In genomic region chr3:194572131-194572789, GRCh38 we compare ENCODE assay signal across 9 cellular contexts.
DNase-seq lines count a peak whose midpoint lies in the region; ATAC-seq and TF ChIP-seq lines count a peak whose summit lies in the region.
"Had no signal": no experiment of that assay in that cellular context is flagged by ENCODE, and none has a peak within 500 bp of the region (broad histone marks: within the 10 kb centered on the region; RNA-seq: fewer than 3 reads in every experiment).

No MANE protein-coding gene starts in this region.

- H3K36me3 Mint-ChIP-seq in GM23338 (ENCODE audit: low read depth), result no peaks in the 10 kb centered on the region
- no peaks in the 10 kb centered on the region for H3K36me3 Mint-ChIP-seq in effector memory CD8-positive, alpha-beta T cell (ENCODE audit: insufficient read depth)
- H3K36me3 Mint-ChIP-seq in activated naive CD4-positive, alpha-beta T cell treated with anti-CD3 and anti-CD28 coated beads, Interleukin-2, amount 50 U/mL, for 72 hours, result no peaks in the 10 kb centered on the region
- H3K36me3 Mint-ChIP-seq: activated naive CD8-positive, alpha-beta T cell had no signal

- H3K4me1 ChIP-seq in GM23338 (ENCODE audit: insufficient read depth) (no peaks in the 10 kb centered on the region), heart right ventricle (peaks cover 20 to 58% (median 39%) of the 10 kb centered on the region in 9 donors), sigmoid colon (no peaks in the 10 kb centered on the region)

- no peaks in the 10 kb centered on the region for H3K9me2 ChIP-seq in GM23338 (ENCODE audit: insufficient read depth)

- H3K36me3 ChIP-seq in GM23338 (ENCODE audit: insufficient read depth) (no peaks in the 10 kb centered on the region), heart right ventricle (no peaks in the 10 kb centered on the region), sigmoid colon (no peaks in the 10 kb centered on the region)

- H3K4me1 Mint-ChIP-seq in GM23338, result peaks cover 9% of the 10 kb centered on the region; the same call in 1 of the 3 replicates
- H3K4me1 Mint-ChIP-seq in effector memory CD8-positive, alpha-beta T cell (ENCODE audit: low read depth in 2 of 2), result peaks cover 0 to 5% of the 10 kb centered on the region in 2 donors

- no peak overlapping the region for H3K4me2 ChIP-seq in GM23338

- 13% methylated on average over 18 of the region's 18 CpGs for WGBS in heart right ventricle, 2 donors
- 58 to 70% methylated on average over 18 of the region's 18 CpGs for WGBS in sigmoid colon, 2 donors

- no peaks in the 10 kb centered on the region for H3K79me2 ChIP-seq in GM23338 (replicated peaks; ENCODE audit: insufficient read depth)

- H4K20me1 ChIP-seq in GM23338 (replicated peaks; ENCODE audit: insufficient read depth), result no peaks in the 10 kb centered on the region

- no peak overlapping the region for H3K27ac Mint-ChIP-seq in GM23338
- no peak overlapping the region for H3K27ac Mint-ChIP-seq in effector memory CD8-positive, alpha-beta T cell
- H3K27ac Mint-ChIP-seq in activated naive CD4-positive, alpha-beta T cell treated with anti-CD3 and anti-CD28 coated beads, Interleukin-2, amount 50 U/mL, for 72 hours, result no peak overlapping the region
- H3K27ac Mint-ChIP-seq: activated naive CD8-positive, alpha-beta T cell had no signal

- 0 out of 2 replicates have a peak, but pooled peaks cover 3% of the 10 kb centered on the region for H3K27me3 ChIP-seq in GM23338 (ENCODE audit: insufficient read depth)
- no peaks in the 10 kb centered on the region for H3K27me3 ChIP-seq in heart right ventricle
- H3K27me3 ChIP-seq in sigmoid colon, result peaks cover 0 to 14% (median 0%) of the 10 kb centered on the region in 3 donors

- peak in 1 of 4 donors; percentile 28 for TF ChIP-seq EP300 in sigmoid colon (IDR thresholded peaks at IDR 0.05)

- DNase-seq in GM23338 (ENCODE audit: low spot score), result no peak
- DNase-seq in amniotic epithelial cell (ENCODE audit: low read depth), result peak; percentile 88
- DNase-seq in heart right ventricle, result peak; percentile 67 to 81
- peak; percentile 77 for DNase-seq in sigmoid colon
- no peak for DNase-seq in NCI-H1417 (lab: John Stamatoyannopoulos, UW)
- DNase-seq in effector memory CD8-positive, alpha-beta T cell, result no peak
- no peak for DNase-seq in activated naive CD4-positive, alpha-beta T cell treated with anti-CD3 and anti-CD28 coated beads, Interleukin-2, amount 50 U/mL, for 72 hours (ENCODE audit: low spot score in 2 of 2)
- DNase-seq in NCI-H510A (lab: John Stamatoyannopoulos, UW), result no peak

- ATAC-seq in GM23338 (no peak), heart right ventricle (peak; percentile 49 to 87 (median 80))
- ATAC-seq in effector memory CD8-positive, alpha-beta T cell (replicated peaks), result no peak
- no peak for ATAC-seq in activated naive CD4-positive, alpha-beta T cell treated with anti-CD3 and anti-CD28 coated beads, Interleukin-2, amount 50 U/mL, for 72 hours

- H3K9me3 ChIP-seq in heart right ventricle (no peaks in the 10 kb centered on the region), sigmoid colon (no peaks in the 10 kb centered on the region)

- H3K4me3 ChIP-seq in GM23338 (no peak overlapping the region), heart right ventricle (peak overlapping the region in 1 of 10 donors; percentile 22), sigmoid colon (no peak overlapping the region)

- no peak overlapping the region for H3K4me3 Mint-ChIP-seq in GM23338
- no peak overlapping the region for H3K4me3 Mint-ChIP-seq in effector memory CD8-positive, alpha-beta T cell
- H3K4me3 Mint-ChIP-seq: activated naive CD8-positive, alpha-beta T cell had no signal

- no peak for TF ChIP-seq POLR2A in sigmoid colon (IDR thresholded peaks at IDR 0.05)

- H3F3A ChIP-seq in GM23338 (replicated peaks; ENCODE audit: low read depth), result no peaks in the 10 kb centered on the region

- intact Hi-C loops in heart right ventricle (cut with DNase I), result loop anchor here in 9 of 10 donors (2.0 to 10.0 kb wide), 8 partner anchors 45 to 237 kb away; partner anchors contain the start of gene ATP13A3 (in 5 of the 9)
- intact Hi-C loops in sigmoid colon (cut with DNase I), result no loop called here

- peak overlapping the region; percentile 10; the same call in 1 of the 2 replicates for H2AFZ ChIP-seq in GM23338

- H3K9me3 Mint-ChIP-seq in GM23338, result no peaks in the 10 kb centered on the region
- no peaks in the 10 kb centered on the region for H3K9me3 Mint-ChIP-seq in effector memory CD8-positive, alpha-beta T cell
- no peaks in the 10 kb centered on the region for H3K9me3 Mint-ChIP-seq in activated naive CD4-positive, alpha-beta T cell treated with anti-CD3 and anti-CD28 coated beads, Interleukin-2, amount 50 U/mL, for 72 hours

- H3K27ac ChIP-seq in GM23338 (ENCODE audit: low read depth) (no peak overlapping the region), heart right ventricle (peak overlapping the region; percentile 70 to 93 (median 80)), sigmoid colon (peak overlapping the region in 2 of 4 donors; percentile 9 to 32)

- TF ChIP-seq CTCF in GM23338 (conservative IDR thresholded peaks at IDR 0.05; ENCODE audit: low read depth in 2 of 2), result no peak
- TF ChIP-seq CTCF in heart right ventricle (IDR thresholded peaks at IDR 0.05), result no peak
- no peak for TF ChIP-seq CTCF in sigmoid colon (IDR thresholded peaks at IDR 0.05)

- peaks cover 2% of the 10 kb centered on the region for H3K27me3 Mint-ChIP-seq in GM23338 (ENCODE audit: insufficient read depth, low read depth, poor library complexity)
- H3K27me3 Mint-ChIP-seq in effector memory CD8-positive, alpha-beta T cell, result peaks cover 26 to 63% of the 10 kb centered on the region in 2 donors

TF ChIP-seq in GM23338, 12 proteins besides CTCF, POLR2A, EP300 and RAD21 (continues in another document):
- TF ChIP-seq ETS1 (IDR thresholded peaks at IDR 0.05) (no peak), EZH2phosphoT487 (IDR thresholded peaks at IDR 0.05; ENCODE audit: unreplicated experiment) (no peak), ZNF331 (CRISPR knock-in tag; IDR thresholded peaks at IDR 0.05; ENCODE audit: low read depth) (no peak), CREB1 (CRISPR knock-in tag; IDR thresholded peaks at IDR 0.05; ENCODE audit: low read depth) (no peak), NANOG (IDR thresholded peaks at IDR 0.05; ENCODE audit: borderline replicate concordance) (no peak), REST (IDR thresholded peaks at IDR 0.05; ENCODE audit: unreplicated experiment) (no peak), STAT1 (IDR thresholded peaks at IDR 0.05; ENCODE audit: unreplicated experiment) (no peak)

Comparison
In these comparisons a context has a peak if more than half of its experiments do, and no peak if none do; other contexts are left out.
1. ATAC-seq: peak in heart right ventricle (8 of 8); none in GM23338 (single experiment), effector memory CD8-positive, alpha-beta T cell (single experiment) and activated naive CD4-positive, alpha-beta T cell treated with anti-CD3 and anti-CD28 coated beads, Interleukin-2, amount 50 U/mL, for 72 hours (0 of 2).
2. DNase-seq: peak in amniotic epithelial cell (single experiment), heart right ventricle (2 of 2) and sigmoid colon (single experiment); none in GM23338 (single experiment), NCI-H1417 (0 of 3), effector memory CD8-positive, alpha-beta T cell (0 of 3), activated naive CD4-positive, alpha-beta T cell treated with anti-CD3 and anti-CD28 coated beads, Interleukin-2, amount 50 U/mL, for 72 hours (0 of 2) and NCI-H510A (single experiment).